In the genomic region with DNA sequence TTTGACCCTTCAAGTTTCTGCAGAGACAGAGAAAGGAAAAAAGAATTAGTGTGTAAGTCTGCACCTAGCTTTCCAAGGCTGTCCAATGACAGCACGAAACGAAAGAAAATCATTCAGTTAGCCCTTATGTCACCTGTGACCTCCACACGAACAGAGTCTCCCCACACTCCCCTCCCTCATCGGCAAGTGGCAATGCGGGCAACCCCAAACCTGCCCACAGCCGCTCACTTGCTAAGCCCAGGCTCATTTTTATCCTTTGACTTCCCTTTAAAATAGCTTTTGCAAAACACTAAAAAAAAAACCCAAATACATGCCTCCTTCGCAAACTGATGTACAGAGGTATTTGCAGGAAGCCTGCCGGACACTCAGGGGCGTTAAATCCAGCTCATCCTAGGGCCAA, we compare ENCODE assay signal across 21 cellular contexts. TPM values are rescaled to one million over a fixed set of nuclear protein-coding genes. Genes with fewer than 3 reads are reported as not detected.
DNase-seq lines count a peak whose midpoint lies in the region; ATAC-seq, FAIRE-seq and TF ChIP-seq lines count a peak whose summit lies in the region.
"Had no signal": no experiment of that assay in that cellular context is flagged by ENCODE, and none has a peak within 500 bp of the region (broad histone marks: within the 10 kb centered on the region; RNA-seq: fewer than 3 reads in every experiment).

No MANE protein-coding gene starts in this region.

- DNase-seq in activated T-cell treated with anti-CD3 and anti-CD28 coated beads, Interleukin-2, amount 50 U/mL, for 24 hours, result no peak
- no peak for DNase-seq in activated T-cell treated with anti-CD3 and anti-CD28 coated beads, Interleukin-2, amount 50 U/mL, for 48 hours
- DNase-seq in kidney (peak; percentile 3), GM13977 (ENCODE audit: low spot score) (no peak), D721Med (ENCODE audit: insufficient read length, low spot score) (no peak), 8988T (no peak)
- DNase-seq in stimulated activated naive B cell treated with anti-CD40 and anti-IgM and Interleukin-4, amounts not matched to agents 10 μg/mL and 1 μg/mL and 100 μg/mL, for 72 hours, result no peak
- DNase-seq: C1 segment of cervical spinal cord, Calu3, H7, NCI-H1417, NCI-H2029, NCI-H2171 treated with DMSO at 0.1 percent for 48 hours, NCI-H510A, NCI-H82, Peyer's patch, SHP77 had no signal

- H3K36me3 Mint-ChIP-seq in activated T-cell treated with anti-CD3 and anti-CD28 coated beads, Interleukin-2, amount 50 U/mL, for 24 hours (ENCODE audit: low read depth), result peaks cover 87% of the 10 kb centered on the region
- peaks cover 33 to 56% of the 10 kb centered on the region in 2 donors for H3K36me3 Mint-ChIP-seq in stimulated activated naive B cell treated with anti-CD40 and anti-IgM and Interleukin-4, amounts not matched to agents 10 μg/mL and 1 μg/mL and 100 μg/mL, for 72 hours

- no peak overlapping the region for H3K9ac ChIP-seq in kidney (ENCODE audit: low read length in 2 of 2)

- H3K4me1 Mint-ChIP-seq in activated T-cell treated with anti-CD3 and anti-CD28 coated beads, Interleukin-2, amount 50 U/mL, for 24 hours (ENCODE audit: low read depth), result peaks cover 40% of the 10 kb centered on the region
- H3K4me1 Mint-ChIP-seq in stimulated activated naive B cell treated with anti-CD40 and anti-IgM and Interleukin-4, amounts not matched to agents 10 μg/mL and 1 μg/mL and 100 μg/mL, for 72 hours, result peaks cover 31 to 59% of the 10 kb centered on the region in 2 donors

- H3K27ac ChIP-seq in VCaP (peak overlapping the region; percentile 56), kidney (ENCODE audit: low read depth in 2 of 2, low read length in 2 of 2) (no peak overlapping the region)
- H3K27ac ChIP-seq: Peyer's patch had no signal

- no peak overlapping the region for H3K4me3 Mint-ChIP-seq in activated T-cell treated with anti-CD3 and anti-CD28 coated beads, Interleukin-2, amount 50 U/mL, for 24 hours
- H3K4me3 Mint-ChIP-seq in stimulated activated naive B cell treated with anti-CD40 and anti-IgM and Interleukin-4, amounts not matched to agents 10 μg/mL and 1 μg/mL and 100 μg/mL, for 72 hours, result no peak overlapping the region

- no peak for ATAC-seq in stimulated activated naive B cell treated with anti-CD40 and anti-IgM and Interleukin-4, amounts not matched to agents 10 μg/mL and 1 μg/mL and 100 μg/mL, for 72 hours (replicated peaks)

- H3K27ac Mint-ChIP-seq in activated T-cell treated with anti-CD3 and anti-CD28 coated beads, Interleukin-2, amount 50 U/mL, for 24 hours, result peak overlapping the region; percentile 76
- H3K27ac Mint-ChIP-seq in stimulated activated naive B cell treated with anti-CD40 and anti-IgM and Interleukin-4, amounts not matched to agents 10 μg/mL and 1 μg/mL and 100 μg/mL, for 72 hours, result peak overlapping the region; percentile 5

- no peaks in the 10 kb centered on the region for H3K9me3 ChIP-seq in kidney (ENCODE audit: control insufficient read depth in 1 of 2, low read length in 2 of 2)
- H3K9me3 ChIP-seq: Peyer's patch had no signal

- H3K4me3 ChIP-seq in kidney (ENCODE audit: low read length in 2 of 2), result no peak overlapping the region
- H3K4me3 ChIP-seq: Peyer's patch had no signal

- peaks cover 12 to 18% of the 10 kb centered on the region in 2 donors for H3K36me3 ChIP-seq in kidney (ENCODE audit: control insufficient read depth in 1 of 2, insufficient read depth in 2 of 2, low read length in 2 of 2)

- FAIRE-seq in kidney (lab: Jason Lieb, UNC) (no peak), D721Med (lab: Jason Lieb, UNC) (no peak)

- in situ Hi-C loops in GM13977 (cut with MboI; ENCODE audit: low pct_unique_long_range_greater_than_20kb, low sequenced_read_pairs, unreplicated experiment), result no loop called here

- intact Hi-C loops in kidney (cut with DNase I), result no loop called here

- no peaks in the 10 kb centered on the region for H3K27me3 Mint-ChIP-seq in activated T-cell treated with anti-CD3 and anti-CD28 coated beads, Interleukin-2, amount 50 U/mL, for 24 hours
- H3K27me3 Mint-ChIP-seq in stimulated activated naive B cell treated with anti-CD40 and anti-IgM and Interleukin-4, amounts not matched to agents 10 μg/mL and 1 μg/mL and 100 μg/mL, for 72 hours, result no peaks in the 10 kb centered on the region

- no peaks in the 10 kb centered on the region for H3K4me1 ChIP-seq in kidney (ENCODE audit: control insufficient read depth in 1 of 2, insufficient read depth in 1 of 2, low read depth in 1 of 2, low read length in 2 of 2)

- H3K9me3 Mint-ChIP-seq in activated T-cell treated with anti-CD3 and anti-CD28 coated beads, Interleukin-2, amount 50 U/mL, for 24 hours, result no peaks in the 10 kb centered on the region
- no peaks in the 10 kb centered on the region for H3K9me3 Mint-ChIP-seq in stimulated activated naive B cell treated with anti-CD40 and anti-IgM and Interleukin-4, amounts not matched to agents 10 μg/mL and 1 μg/mL and 100 μg/mL, for 72 hours

- TF ChIP-seq CTCF in VCaP (conservative IDR thresholded peaks at IDR 0.05) (no peak), kidney (IDR thresholded peaks at IDR 0.05; ENCODE audit: borderline replicate concordance, extremely low read depth, insufficient read depth) (no peak), GM13977 (IDR thresholded peaks at IDR 0.05; ENCODE audit: extremely low read depth, insufficient read depth, missing control alignments) (no peak), D721Med (IDR thresholded peaks at IDR 0.05; ENCODE audit: insufficient read depth, missing control alignments) (no peak)

RNA-seq across cellular contexts. Expression of a gene that starts 10.3 kb away (rescaled TPM):
- 46.8 TPM for total RNA-seq in kidney
- 16.1 TPM for polyA plus RNA-seq in kidney (ENCODE audit: insufficient read depth, low read depth, low replicate concordance)

RNA-seq across cellular contexts. Expression of a gene that starts 57.2 kb away (rescaled TPM):
- not detected for total RNA-seq in kidney
- polyA plus RNA-seq in kidney (ENCODE audit: insufficient read depth, low read depth, low replicate concordance), result not detected
- total RNA-seq: A172, Calu3, G401, H7, LHCN-M2, Peyer's patch had no signal
